Comparison of ENCODE assay signal across 19 cellular contexts in genomic region chr11:90468923-90469322, GRCh38.
DNase-seq lines count a peak whose midpoint lies in the region; ATAC-seq, FAIRE-seq and TF ChIP-seq lines count a peak whose summit lies in the region.
"Had no signal": no experiment of that assay in that cellular context is flagged by ENCODE, and none has a peak within 500 bp of the region (broad histone marks: within the 10 kb centered on the region; RNA-seq: fewer than 3 reads in every experiment).

No MANE protein-coding gene starts in this region.

- no peak overlapping the region for H3K4me3 Mint-ChIP-seq in activated T-cell treated with anti-CD3 and anti-CD28 coated beads, Interleukin-2, amount 50 U/mL, for 72 hours
- H3K4me3 Mint-ChIP-seq: activated CD8-positive, alpha-beta T cell treated with anti-CD3 and anti-CD28 coated beads for 36 hours; activated naive CD8-positive, alpha-beta T cell treated with anti-CD3 and anti-CD28 coated beads for 36 hours; T-helper 17 cell had no signal

- no peaks in the 10 kb centered on the region for H3K27me3 ChIP-seq in bronchial epithelial cell (ENCODE audit: control insufficient read depth, insufficient read depth, low read length)
- no peaks in the 10 kb centered on the region for H3K27me3 ChIP-seq in spleen (replicated peaks in 1 of 7)
- no peaks in the 10 kb centered on the region for H3K27me3 ChIP-seq in small intestine (ENCODE audit: control insufficient read depth in 2 of 2, insufficient read depth in 2 of 2, low read length in 2 of 2)
- H3K27me3 ChIP-seq: cardiac muscle cell, transverse colon had no signal

- H3K27ac Mint-ChIP-seq in activated T-cell treated with anti-CD3 and anti-CD28 coated beads, Interleukin-2, amount 50 U/mL, for 72 hours = no peak overlapping the region
- H3K27ac Mint-ChIP-seq: activated CD8-positive, alpha-beta T cell treated with anti-CD3 and anti-CD28 coated beads for 36 hours; activated naive CD8-positive, alpha-beta T cell treated with anti-CD3 and anti-CD28 coated beads for 36 hours; T-helper 17 cell had no signal

- H3K4me1 Mint-ChIP-seq in activated T-cell treated with anti-CD3 and anti-CD28 coated beads, Interleukin-2, amount 50 U/mL, for 72 hours (ENCODE audit: low read depth) = no peaks in the 10 kb centered on the region
- H3K4me1 Mint-ChIP-seq: activated naive CD8-positive, alpha-beta T cell treated with anti-CD3 and anti-CD28 coated beads for 36 hours had no signal

- 82 to 97% (median 86%) methylated on average over 2 of the region's 2 CpGs for WGBS in spleen, 5 donors
- WGBS in small intestine, 3 donors = 61 to 70% (median 63%) methylated on average over 2 of the region's 2 CpGs

- no peaks in the 10 kb centered on the region for H3K27me3 Mint-ChIP-seq in activated T-cell treated with anti-CD3 and anti-CD28 coated beads, Interleukin-2, amount 50 U/mL, for 72 hours (ENCODE audit: low read depth)
- H3K27me3 Mint-ChIP-seq: activated naive CD8-positive, alpha-beta T cell treated with anti-CD3 and anti-CD28 coated beads for 36 hours had no signal

- ATAC-seq in activated T-cell treated with anti-CD3 and anti-CD28 coated beads, Interleukin-2, amount 50 U/mL, for 72 hours (replicated peaks in 1 of 2) = no peak
- ATAC-seq: activated CD8-positive, alpha-beta T cell treated with anti-CD3 and anti-CD28 coated beads for 36 hours; T-helper 17 cell had no signal

- H3K27ac ChIP-seq in spleen = no peak overlapping the region
- no peak overlapping the region for H3K27ac ChIP-seq in small intestine (ENCODE audit: low read depth in 1 of 2, low read length in 1 of 2)
- H3K27ac ChIP-seq: cardiac muscle cell, transverse colon had no signal

- TF ChIP-seq POLR2A in spleen (IDR thresholded peaks at IDR 0.05) = no peak

- H3K36me3 Mint-ChIP-seq in activated T-cell treated with anti-CD3 and anti-CD28 coated beads, Interleukin-2, amount 50 U/mL, for 72 hours (ENCODE audit: insufficient read depth in 2 of 2) = no peaks in the 10 kb centered on the region
- H3K36me3 Mint-ChIP-seq: activated naive CD8-positive, alpha-beta T cell treated with anti-CD3 and anti-CD28 coated beads for 36 hours had no signal

- H3K4me1 ChIP-seq in spleen (no peaks in the 10 kb centered on the region), small intestine (ENCODE audit: control insufficient read depth in 2 of 2, insufficient read depth in 1 of 2, low read depth in 1 of 2, low read length in 1 of 2) (no peaks in the 10 kb centered on the region)
- H3K4me1 ChIP-seq: transverse colon had no signal

- DNase-seq in Caki2 (ENCODE audit: low read depth) (peak; percentile 33), NCI-H226 (peak; percentile 92), bronchial epithelial cell (ENCODE audit: low read depth) (peak; percentile 90), kidney tubule cell (ENCODE audit: low spot score) (peak; percentile 96), H4 (ENCODE audit: low spot score) (no peak), spleen (no peak), small intestine (no peak)
- DNase-seq in activated T-cell treated with anti-CD3 and anti-CD28 coated beads, Interleukin-2, amount 50 U/mL, for 72 hours = no peak
- DNase-seq: activated CD8-positive, alpha-beta T cell treated with anti-CD3 and anti-CD28 coated beads for 36 hours; activated naive CD8-positive, alpha-beta T cell treated with anti-CD3 and anti-CD28 coated beads for 36 hours; H7; kidney; NCI-H1048; NCI-H2029; SHP77 treated with DMSO at 0.1 percent for 48 hours; stimulated activated naive CD4-positive, alpha-beta T cell; T-helper 17 cell; transverse colon had no signal

- in situ Hi-C loops in Caki2 (cut with HindIII; ENCODE audit: low pct_unique_long_range_greater_than_20kb, low sequenced_read_pairs) = no loop called here

- H3K4me3 ChIP-seq in bronchial epithelial cell (ENCODE audit: low read depth, low read length) = no peak overlapping the region
- H3K4me3 ChIP-seq in spleen = no peak overlapping the region
- H3K4me3 ChIP-seq in small intestine (ENCODE audit: low read depth in 1 of 2, low read length in 2 of 2) = no peak overlapping the region
- H3K4me3 ChIP-seq: cardiac muscle cell, transverse colon had no signal

- no peaks in the 10 kb centered on the region for H3K9me3 Mint-ChIP-seq in activated T-cell treated with anti-CD3 and anti-CD28 coated beads, Interleukin-2, amount 50 U/mL, for 72 hours
- H3K9me3 Mint-ChIP-seq: activated CD8-positive, alpha-beta T cell treated with anti-CD3 and anti-CD28 coated beads for 36 hours; activated naive CD8-positive, alpha-beta T cell treated with anti-CD3 and anti-CD28 coated beads for 36 hours had no signal

- TF ChIP-seq CTCF in bronchial epithelial cell (IDR thresholded peaks at IDR 0.05; ENCODE audit: insufficient read depth, low read length, severe bottlenecking) (no peak), spleen (IDR thresholded peaks at IDR 0.05 in 8 of 11, conservative IDR thresholded peaks at IDR 0.05 in 3 of 11) (no peak)

- FAIRE-seq in bronchial epithelial cell (lab: Jason Lieb, UNC) (no peak), small intestine (lab: Jason Lieb, UNC) (no peak)

- H3K36me3 ChIP-seq in bronchial epithelial cell (ENCODE audit: control insufficient read depth, insufficient read depth, low read length) (no peaks in the 10 kb centered on the region), spleen (no peaks in the 10 kb centered on the region), small intestine (ENCODE audit: control insufficient read depth in 2 of 2, insufficient read depth in 2 of 2, low read length in 2 of 2) (no peaks in the 10 kb centered on the region)
- H3K36me3 ChIP-seq: cardiac muscle cell, transverse colon had no signal

- intact Hi-C loops in spleen (cut with DNase I; ENCODE audit: low total_unique reads) = no loop called here

- H3K9me3 ChIP-seq in spleen (no peaks in the 10 kb centered on the region), small intestine (ENCODE audit: control insufficient read depth, low read depth) (no peaks in the 10 kb centered on the region)
- H3K9me3 ChIP-seq: transverse colon had no signal

Comparison
In these comparisons a context has a peak if more than half of its experiments do, and no peak if none do; other contexts are left out.
1. DNase-seq: peak in Caki2 (single experiment), NCI-H226 (single experiment), bronchial epithelial cell (single experiment) and kidney tubule cell (single experiment); none in activated T-cell treated with anti-CD3 and anti-CD28 coated beads, Interleukin-2, amount 50 U/mL, for 72 hours (0 of 2), H4 (single experiment), spleen (single experiment) and small intestine (single experiment).